In genomic region chr14:76502219-76502618, GRCh38 we compare ENCODE assay signal across 7 cellular contexts.
"Had no signal": no experiment of that assay in that cellular context is flagged by ENCODE, and none has a peak within 500 bp of the region (broad histone marks: within the 10 kb centered on the region; RNA-seq: fewer than 3 reads in every experiment).

No MANE protein-coding gene starts in this region.

- FAIRE-seq: H1, H54, K562 had no signal

- H3K9me3 Mint-ChIP-seq: GM23338, H9 had no signal

- H3K4me1 Mint-ChIP-seq: GM23338, H9 had no signal

- H3K27ac Mint-ChIP-seq: GM23338, H9 had no signal

- H2AFZ ChIP-seq: GM23338 had no signal

- H3K4me3 Mint-ChIP-seq: GM23338, H9 had no signal

- DNase-seq: H9, HCEC 1CT, IMR-90 had no signal

- ATAC-seq: GM23338, K562 had no signal

- H3K4me2 ChIP-seq: GM23338 had no signal

- H3K4me3 ChIP-seq: GM23338, K562 had no signal
